In genomic region chr4:141057582-141057981, GRCh38 we compare ENCODE assay signal across 32 cellular contexts.
"Had no signal": no experiment of that assay in that cellular context is flagged by ENCODE, and none has a peak within 500 bp of the region (broad histone marks: within the 10 kb centered on the region; RNA-seq: fewer than 3 reads in every experiment).

No MANE protein-coding gene starts in this region.

- H3K9me3 ChIP-seq: ascending aorta, body of pancreas, breast epithelium had no signal

- H3K36me3 ChIP-seq: adrenal gland, ascending aorta, brain microvascular endothelial cell, breast epithelium, cardiac muscle cell had no signal

- H3K4me3 ChIP-seq: adrenal gland, ascending aorta, body of pancreas, breast epithelium, cardiac muscle cell had no signal

- ATAC-seq: activated naive CD4-positive, alpha-beta T cell treated with anti-CD3 and anti-CD28 coated beads, Interleukin-2, amount 50 U/mL, for 72 hours; activated naive CD8-positive, alpha-beta T cell treated with anti-CD3 and anti-CD28 coated beads, Interleukin-2, amount 50 U/mL, for 24 hours; activated T-cell treated with anti-CD3 and anti-CD28 coated beads, Interleukin-2, amount 50 U/mL, for 4 hours; activated T-cell treated with anti-CD3 and anti-CD28 coated beads, Interleukin-2, amount 50 U/mL, for 72 hours; activated T-helper 17 cell treated with anti-CD3 and anti-CD28 coated beads, Interleukin-2, amount 50 U/mL, for 72 hours; body of pancreas had no signal

- DNase-seq: activated effector memory CD4-positive, alpha-beta T cell treated with anti-CD3 and anti-CD28 coated beads, Interleukin-2, amount 50 U/mL, for 16 hours; activated effector memory CD4-positive, alpha-beta T cell treated with Interleukin-2 at 50 U/mL for 16 hours; activated gamma-delta T cell; activated gamma-delta T cell treated with Interleukin-2 at 50 U/mL for 16 hours; activated naive CD4-positive, alpha-beta T cell; activated naive CD4-positive, alpha-beta T cell treated with anti-CD3 and anti-CD28 coated beads for 36 hours; activated naive CD4-positive, alpha-beta T cell treated with anti-CD3 and anti-CD28 coated beads, Interleukin-2, amount 10 ng/mL, durations not matched to agents 7 days and 5 days; activated naive CD4-positive, alpha-beta T cell treated with anti-CD3 and anti-CD28 coated beads, Interleukin-2, amount 50 U/mL, for 16 hours; activated naive CD4-positive, alpha-beta T cell treated with Interleukin-2 at 50 U/mL for 16 hours; activated naive CD8-positive, alpha-beta T cell treated with anti-CD3 and anti-CD28 coated beads for 36 hours; activated naive CD8-positive, alpha-beta T cell treated with anti-CD3 and anti-CD28 coated beads, Interleukin-2, amount 10 ng/mL, durations not matched to agents 7 days and 5 days; activated naive CD8-positive, alpha-beta T cell treated with anti-CD3 and anti-CD28 coated beads, Interleukin-2, amount 50 U/mL, for 24 hours; activated T-cell treated with anti-CD3 and anti-CD28 coated beads, Interleukin-2, amount 50 U/mL, for 1 hour; activated T-cell treated with anti-CD3 and anti-CD28 coated beads, Interleukin-2, amount 50 U/mL, for 24 hours; activated T-cell treated with anti-CD3 and anti-CD28 coated beads, Interleukin-2, amount 50 U/mL, for 4 hours; activated T-cell treated with anti-CD3 and anti-CD28 coated beads, Interleukin-2, amount 50 U/mL, for 48 hours; activated T-cell treated with anti-CD3 and anti-CD28 coated beads, Interleukin-2, amount 50 U/mL, for 72 hours; adrenal gland; amniotic stem cell; amygdala; anterior cingulate cortex; aorta; body of pancreas; brain microvascular endothelial cell; caudate nucleus; central memory CD4-positive, alpha-beta T cell; cerebellar nuclear complex had no signal

- H3K4me1 ChIP-seq: ascending aorta, body of pancreas, breast epithelium had no signal

- H3K27ac ChIP-seq: adrenal gland, ascending aorta, body of pancreas, brain microvascular endothelial cell, breast epithelium, cardiac muscle cell had no signal

- H3K27me3 ChIP-seq: adrenal gland, ascending aorta, body of pancreas, brain microvascular endothelial cell, breast epithelium, cardiac muscle cell had no signal
